Comparison of ENCODE assay signal across 12 cellular contexts in the genomic region with DNA sequence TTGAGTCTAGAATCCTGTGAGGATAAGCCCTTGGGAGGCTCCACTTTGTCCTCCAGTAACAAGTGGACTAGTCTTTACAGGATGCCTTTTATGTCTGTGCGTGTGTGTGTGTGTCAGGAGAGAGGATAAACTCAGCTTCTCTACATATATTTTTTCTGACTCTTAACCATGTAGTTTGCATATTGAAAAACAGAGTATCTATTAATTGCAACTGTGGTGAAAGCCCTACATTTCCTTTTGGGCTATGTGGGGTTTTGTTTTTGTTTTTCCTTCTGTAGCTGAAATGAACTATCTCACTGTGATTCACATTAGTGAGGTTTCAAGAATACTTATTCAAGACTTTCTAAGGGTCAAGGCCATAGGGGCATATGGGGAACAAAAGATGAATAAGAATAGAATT. TPM values are rescaled to one million over a fixed set of nuclear protein-coding genes. Genes with fewer than 3 reads are reported as not detected.
DNase-seq lines count a peak whose midpoint lies in the region; ATAC-seq and TF ChIP-seq lines count a peak whose summit lies in the region.
"Had no signal": no experiment of that assay in that cellular context is flagged by ENCODE, and none has a peak within 500 bp of the region (broad histone marks: within the 10 kb centered on the region; RNA-seq: fewer than 3 reads in every experiment).

No MANE protein-coding gene starts in this region.

- no peak overlapping the region for H3K27ac Mint-ChIP-seq in activated CD4-positive, alpha-beta T cell treated with anti-CD3 and anti-CD28 coated beads, Interleukin-2, amount 10 ng/mL, durations not matched to agents 24 days and 14 days
- H3K27ac Mint-ChIP-seq: activated naive CD8-positive, alpha-beta T cell had no signal

- peak; percentile 78 for ATAC-seq in GM18517 (IDR thresholded peaks at IDR 0.05; ENCODE audit: unreplicated experiment)
- ATAC-seq in HG02798 (IDR thresholded peaks at IDR 0.05; ENCODE audit: poor library complexity, unreplicated experiment), result peak; percentile 88
- ATAC-seq in HG03460 (IDR thresholded peaks at IDR 0.05; ENCODE audit: unreplicated experiment), result peak; percentile 63
- ATAC-seq in activated T-cell treated with anti-CD3 and anti-CD28 coated beads, Interleukin-2, amount 50 U/mL, for 4 hours, result no peak

- no peak for TF ChIP-seq POLR2A in lower leg skin (IDR thresholded peaks at IDR 0.05)

- H3K9me3 Mint-ChIP-seq in activated CD4-positive, alpha-beta T cell treated with anti-CD3 and anti-CD28 coated beads, Interleukin-2, amount 10 ng/mL, durations not matched to agents 24 days and 14 days, result no peaks in the 10 kb centered on the region
- no peaks in the 10 kb centered on the region for H3K9me3 Mint-ChIP-seq in activated T-cell treated with anti-CD3 and anti-CD28 coated beads, Interleukin-2, amount 50 U/mL, for 4 hours

- no peaks in the 10 kb centered on the region for H3K36me3 Mint-ChIP-seq in activated CD4-positive, alpha-beta T cell treated with anti-CD3 and anti-CD28 coated beads, Interleukin-2, amount 10 ng/mL, durations not matched to agents 24 days and 14 days (ENCODE audit: low read depth)
- no peaks in the 10 kb centered on the region for H3K36me3 Mint-ChIP-seq in activated T-cell treated with anti-CD3 and anti-CD28 coated beads, Interleukin-2, amount 50 U/mL, for 4 hours (ENCODE audit: insufficient read depth)
- H3K36me3 Mint-ChIP-seq: activated naive CD8-positive, alpha-beta T cell had no signal

- TF ChIP-seq CTCF in GM20000 (IDR thresholded peaks at IDR 0.05; ENCODE audit: extremely low read depth, missing control alignments) (no peak), lower leg skin (IDR thresholded peaks at IDR 0.05) (no peak)

- DNase-seq in GM20000 (ENCODE audit: low spot score) (peak; percentile 23), lower leg skin (ENCODE audit: low spot score in 2 of 2) (no peak)
- DNase-seq in activated effector memory CD4-positive, alpha-beta T cell treated with anti-CD3 and anti-CD28 coated beads, Interleukin-2, amount 50 U/mL, for 16 hours, result no peak
- no peak for DNase-seq in activated CD4-positive, alpha-beta T cell treated with anti-CD3 and anti-CD28 coated beads, Interleukin-2, amount 10 ng/mL, durations not matched to agents 24 days and 14 days
- DNase-seq in activated T-cell treated with anti-CD3 and anti-CD28 coated beads, Interleukin-2, amount 50 U/mL, for 4 hours, result no peak
- DNase-seq: central memory CD4-positive, alpha-beta T cell; DMS53; NCI-H2081 had no signal

- H3K4me1 Mint-ChIP-seq in activated CD4-positive, alpha-beta T cell treated with anti-CD3 and anti-CD28 coated beads, Interleukin-2, amount 10 ng/mL, durations not matched to agents 24 days and 14 days, result no peaks in the 10 kb centered on the region
- no peaks in the 10 kb centered on the region for H3K4me1 Mint-ChIP-seq in activated T-cell treated with anti-CD3 and anti-CD28 coated beads, Interleukin-2, amount 50 U/mL, for 4 hours (ENCODE audit: low read depth)

- H3K27me3 Mint-ChIP-seq in activated CD4-positive, alpha-beta T cell treated with anti-CD3 and anti-CD28 coated beads, Interleukin-2, amount 10 ng/mL, durations not matched to agents 24 days and 14 days, result peaks cover 2% of the 10 kb centered on the region
- peaks cover 10% of the 10 kb centered on the region for H3K27me3 Mint-ChIP-seq in activated T-cell treated with anti-CD3 and anti-CD28 coated beads, Interleukin-2, amount 50 U/mL, for 4 hours (ENCODE audit: low read depth)

- 90 to 100% methylated on average over 1 of the region's 1 CpG for WGBS in lower leg skin, 2 donors

- no peak overlapping the region for H3K4me3 Mint-ChIP-seq in activated CD4-positive, alpha-beta T cell treated with anti-CD3 and anti-CD28 coated beads, Interleukin-2, amount 10 ng/mL, durations not matched to agents 24 days and 14 days
- H3K4me3 Mint-ChIP-seq in activated T-cell treated with anti-CD3 and anti-CD28 coated beads, Interleukin-2, amount 50 U/mL, for 4 hours, result no peak overlapping the region
- H3K4me3 Mint-ChIP-seq: activated naive CD8-positive, alpha-beta T cell had no signal

- intact Hi-C loops in activated CD4-positive, alpha-beta T cell treated with anti-CD3 and anti-CD28 coated beads, Interleukin-2, amount 10 ng/mL, durations not matched to agents 24 days and 14 days (cut with micrococcal nuclease), result no loop called here
- intact Hi-C loops in lower leg skin (cut with DNase I; ENCODE audit: low total_unique reads), result no loop called here

- H3K4me3 ChIP-seq in lower leg skin (ENCODE audit: low read depth, poor library complexity, severe bottlenecking), result no peak overlapping the region

RNA-seq across cellular contexts. Expression of a gene that starts 17.7 kb away (rescaled TPM):
- total RNA-seq in activated CD4-positive, alpha-beta T cell treated with anti-CD3 and anti-CD28 coated beads, Interleukin-2, amount 10 ng/mL, durations not matched to agents 24 days and 14 days, result not detected in 2 replicates
- under 1 TPM; 0.13 to 0.53 (median 0.19) TPM for total RNA-seq in activated T-cell treated with anti-CD3 and anti-CD28 coated beads, Interleukin-2, amount 50 U/mL, for 4 hours
- 10 to 100 TPM; 22.3 to 31.2 (median 30.3) TPM for total RNA-seq in lower leg skin

Comparison
In these comparisons a context has a peak if more than half of its experiments do, and no peak if none do; other contexts are left out.
1. ATAC-seq: peak in GM18517 (single experiment), HG02798 (single experiment) and HG03460 (single experiment); none in activated T-cell treated with anti-CD3 and anti-CD28 coated beads, Interleukin-2, amount 50 U/mL, for 4 hours (0 of 2).
2. RNA of a gene that starts 17.7 kb away (total RNA-seq): 22.3 to 31.2 TPM in lower leg skin; 0.13 to 0.53 TPM in activated T-cell treated with anti-CD3 and anti-CD28 coated beads, Interleukin-2, amount 50 U/mL, for 4 hours and not detected in activated CD4-positive, alpha-beta T cell treated with anti-CD3 and anti-CD28 coated beads, Interleukin-2, amount 10 ng/mL, durations not matched to agents 24 days and 14 days; every median in the first group is over 10 times any median in the second.